In the genomic region with DNA sequence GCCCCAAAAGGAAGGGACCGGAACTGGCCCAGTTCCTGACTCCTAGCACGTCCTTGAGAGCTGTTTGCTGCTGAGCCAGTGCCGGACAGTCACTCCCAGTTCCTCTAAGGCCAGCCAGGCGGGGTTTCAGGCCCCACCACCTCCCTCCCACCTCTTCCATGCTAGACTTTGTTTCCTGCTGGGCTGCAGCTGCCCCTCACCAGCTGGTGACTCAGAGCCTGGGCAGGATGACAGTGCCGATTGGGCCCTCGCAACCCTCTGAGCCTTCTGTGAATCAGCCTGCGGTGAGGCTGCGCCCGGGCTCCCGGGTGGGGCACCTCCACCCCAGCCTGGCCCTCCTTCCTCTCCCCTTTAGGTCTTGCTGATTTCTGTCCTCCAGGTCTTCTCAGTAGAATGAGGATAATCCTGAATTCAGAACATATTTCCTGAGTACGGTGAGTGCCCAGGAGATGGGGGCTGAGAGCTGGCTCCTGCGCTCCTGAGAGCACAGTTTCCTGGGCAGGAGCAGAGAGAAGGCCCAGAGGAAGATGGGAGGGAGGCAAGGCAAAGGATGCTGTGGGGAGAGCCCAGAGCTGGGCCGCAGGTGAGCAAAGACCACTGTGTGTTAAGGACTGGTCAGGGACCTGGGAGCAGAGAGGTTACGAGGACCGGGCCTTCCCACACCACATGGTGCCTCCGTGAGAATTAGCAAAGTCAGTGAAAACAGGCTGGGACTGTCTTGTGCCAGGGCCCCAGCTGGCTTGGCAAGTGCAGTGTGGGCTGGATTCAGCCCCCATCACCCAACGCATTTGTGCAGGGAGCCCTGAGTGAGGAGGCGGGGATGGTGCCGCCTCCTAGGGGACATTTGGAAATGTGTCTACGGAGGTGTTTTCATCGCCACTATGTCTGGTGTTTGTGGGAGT, we compare ENCODE assay signal across 8 cellular contexts. TPM values are rescaled to one million over a fixed set of nuclear protein-coding genes. Genes with fewer than 3 reads are reported as not detected.
DNase-seq lines count a peak whose midpoint lies in the region; ATAC-seq lines count a peak whose summit lies in the region.

No MANE protein-coding gene starts in this region.

- DNase-seq in AML-193 (lab: John Stamatoyannopoulos, UW) (peak; percentile 74 to 80), NT2/D1 (ENCODE audit: low read depth, low spot score) (no peak), activated T-cell treated with anti-CD3 and anti-CD28 coated beads for 4 hours (peak; percentile 56), epidermal melanocyte (ENCODE audit: insufficient read length, low spot score) (peak; percentile 67), mucosa of gallbladder (ENCODE audit: low spot score) (peak; percentile 90)
- peak; percentile 68 to 70 for DNase-seq in stimulated activated CD8-positive, alpha-beta memory T cell treated with anti-CD3 and anti-CD28 coated beads, Interleukin-15, amount 100 ng/mL, for 4 hours (ENCODE audit: low read depth in 2 of 2)

- H3K4me3 ChIP-seq in NT2/D1 (ENCODE audit: insufficient read length, low read depth), result no peak overlapping the region

- no peaks in the 10 kb centered on the region for H3K36me3 ChIP-seq in NT2/D1 (ENCODE audit: insufficient read depth, insufficient read length, low read length)

- no peaks in the 10 kb centered on the region for H3K9me3 ChIP-seq in NT2/D1 (ENCODE audit: insufficient read depth, low read length)

- peak overlapping the region; percentile 73 for H3K9ac ChIP-seq in NT2/D1 (ENCODE audit: insufficient read length, low read depth)

- no peaks in the 10 kb centered on the region for H3K27me3 ChIP-seq in NT2/D1 (ENCODE audit: insufficient read depth, insufficient read length)

- ATAC-seq in HG03175 (IDR thresholded peaks at IDR 0.05; ENCODE audit: unreplicated experiment), result peak; percentile 66
- ATAC-seq in GM21381 (IDR thresholded peaks at IDR 0.05; ENCODE audit: unreplicated experiment), result no peak

- peaks cover 19% of the 10 kb centered on the region for H3K4me1 ChIP-seq in NT2/D1 (ENCODE audit: insufficient read depth, insufficient read length)

RNA-seq across cellular contexts. Expression of gene STXBP1, which starts 32.9 kb away (rescaled TPM):
- total RNA-seq in mucosa of gallbladder, result 52.8 TPM
